ENCODE assay signal across 18 cellular contexts in the genomic region with DNA sequence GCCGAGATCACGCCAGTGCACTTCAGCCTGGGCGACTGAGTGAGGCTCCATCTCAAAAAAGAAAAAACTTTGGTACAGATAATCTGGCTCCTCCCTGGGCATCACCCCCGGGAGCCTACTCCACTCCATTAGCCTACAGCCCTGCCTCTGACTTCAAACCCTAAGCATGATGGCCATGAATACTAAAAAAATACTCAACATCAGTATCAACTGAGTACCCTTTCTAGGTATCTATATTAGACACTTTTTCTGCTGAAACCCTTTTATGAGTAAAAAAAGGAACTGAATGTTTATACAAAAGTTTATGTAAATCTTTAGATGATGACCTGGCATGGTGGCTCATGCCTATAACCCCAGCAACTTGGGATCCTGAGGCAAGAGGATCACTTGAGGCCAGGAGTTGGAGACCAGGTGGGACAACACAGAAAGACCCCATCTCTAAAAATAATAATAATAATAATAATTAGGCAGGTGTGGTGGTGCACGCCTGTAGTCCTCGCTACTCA. TPM values are rescaled to one million over a fixed set of nuclear protein-coding genes. Genes with fewer than 3 reads are reported as not detected.
DNase-seq lines count a peak whose midpoint lies in the region; ATAC-seq and TF ChIP-seq lines count a peak whose summit lies in the region.
"Had no signal": no experiment of that assay in that cellular context is flagged by ENCODE, and none has a peak within 500 bp of the region (broad histone marks: within the 10 kb centered on the region; RNA-seq: fewer than 3 reads in every experiment).

No MANE protein-coding gene starts in this region.

- TF ChIP-seq CTCF in OCI-LY3 (IDR thresholded peaks at IDR 0.05; ENCODE audit: low read depth, low read length) (no peak), RWPE1 (conservative IDR thresholded peaks at IDR 0.05; ENCODE audit: low read depth) (no peak)

- H2AFZ ChIP-seq in OCI-LY3 (ENCODE audit: low read depth, low read length), result no peak overlapping the region
- H2AFZ ChIP-seq: GM23248 had no signal

- H3K9me3 Mint-ChIP-seq in memory B cell, result no peaks in the 10 kb centered on the region
- H3K9me3 Mint-ChIP-seq: CD8-positive, alpha-beta T cell had no signal

- H3K27ac Mint-ChIP-seq in memory B cell, result no peak overlapping the region
- H3K27ac Mint-ChIP-seq: B cell had no signal

- no peaks in the 10 kb centered on the region for H3K79me2 ChIP-seq in OCI-LY3 (ENCODE audit: low read length)

- peak; percentile 4 for DNase-seq in activated CD8-positive, alpha-beta memory T cell treated with anti-CD3 and anti-CD28 coated beads, Interleukin-2, amount 50 U/mL, for 48 hours
- DNase-seq in activated CD8-positive, alpha-beta memory T cell treated with anti-CD3 and anti-CD28 coated beads for 24 hours, result no peak
- DNase-seq in memory B cell (ENCODE audit: low spot score in 2 of 2), result no peak
- DNase-seq in ureter (ENCODE audit: low spot score), result no peak
- DNase-seq in RWPE1 (ENCODE audit: low spot score), result no peak
- no peak for DNase-seq in SW 1271 (lab: John Stamatoyannopoulos, UW)
- DNase-seq: Calu3; CD8-positive, alpha-beta T cell; DMS79 treated with DMSO at 0.1 percent for 48 hours; GF-D8; GM23248 had no signal

- H3K4me3 ChIP-seq in OCI-LY3 (ENCODE audit: low read length), result no peak overlapping the region
- H3K4me3 ChIP-seq: BLaER1 treated with 17β-estradiol and CSF1 and Interleukin-3, amounts not matched to agents 10 nM and 100 nM; GM23248; HAP-1 had no signal

- H3K36me3 Mint-ChIP-seq in memory B cell, result no peaks in the 10 kb centered on the region
- H3K36me3 Mint-ChIP-seq: CD8-positive, alpha-beta T cell had no signal

- peaks cover 23% of the 10 kb centered on the region for H3K4me1 ChIP-seq in OCI-LY3 (ENCODE audit: low read length)
- H3K4me1 ChIP-seq: HAP-1 had no signal

- no peaks in the 10 kb centered on the region for H3K9me3 ChIP-seq in OCI-LY3 (ENCODE audit: insufficient read depth, low read length)
- H3K9me3 ChIP-seq: BLaER1 treated with 17β-estradiol and CSF1 and Interleukin-3, amounts not matched to agents 10 nM and 100 nM; HAP-1 had no signal

- H3K4me3 Mint-ChIP-seq in memory B cell, result no peak overlapping the region
- H3K4me3 Mint-ChIP-seq: B cell; CD8-positive, alpha-beta T cell had no signal

- H3K4me2 ChIP-seq in OCI-LY3 (ENCODE audit: low read length), result peak overlapping the region; percentile 22; the same call in 1 of the 2 replicates

- POLR2A ChIA-PET in RWPE1 (lab: Yijun Ruan, JAX; ENCODE audit: low non-redundant PET), result no interaction called here

- peaks cover 4% of the 10 kb centered on the region for H3K27me3 Mint-ChIP-seq in memory B cell
- H3K27me3 Mint-ChIP-seq: B cell had no signal

- H3K9ac ChIP-seq in OCI-LY3 (ENCODE audit: low read length), result no peak overlapping the region
- H3K9ac ChIP-seq: BLaER1 treated with 17β-estradiol and CSF1 and Interleukin-3, amounts not matched to agents 10 nM and 100 nM; GM23248 had no signal

- H3K27ac ChIP-seq in OCI-LY3 (ENCODE audit: low read length) (peak overlapping the region; percentile 33; the same call in 1 of the 2 replicates), RWPE1 (no peak overlapping the region)
- H3K27ac ChIP-seq: BLaER1 treated with 17β-estradiol and CSF1 and Interleukin-3, amounts not matched to agents 10 nM and 100 nM; GM23248 had no signal

- peaks cover 47% of the 10 kb centered on the region for H3K36me3 ChIP-seq in OCI-LY3 (replicated peaks; ENCODE audit: low read depth, low read length)

- H3K27me3 ChIP-seq in OCI-LY3 (ENCODE audit: low read depth, low read length), result no peaks in the 10 kb centered on the region
- H3K27me3 ChIP-seq: BLaER1 treated with 17β-estradiol and CSF1 and Interleukin-3, amounts not matched to agents 10 nM and 100 nM had no signal

- peaks cover 4% of the 10 kb centered on the region for H3K4me1 Mint-ChIP-seq in memory B cell

- no peaks in the 10 kb centered on the region for H4K20me1 ChIP-seq in OCI-LY3 (ENCODE audit: insufficient read depth, low read length)
- H4K20me1 ChIP-seq: BLaER1 treated with 17β-estradiol and CSF1 and Interleukin-3, amounts not matched to agents 10 nM and 100 nM had no signal

- CTCF ChIA-PET in RWPE1 (lab: Yijun Ruan, JAX), result interaction anchor here (0.7 kb wide), 1 partner anchor 81 kb away, joined by 3 read pairs; no protein-coding TSS in a partner anchor

- ATAC-seq in memory B cell (ENCODE audit: low read depth), result peak; percentile 15
- ATAC-seq: CD8-positive, alpha-beta T cell had no signal

RNA-seq across cellular contexts. Expression of a gene that starts 6.9 kb away (rescaled TPM):
- total RNA-seq in ureter, result 1.1 TPM
- total RNA-seq: B cell, GM23248 had no signal

RNA-seq across cellular contexts. Expression of a gene that starts 19.9 kb away (rescaled TPM):
- total RNA-seq in ureter, result not detected
- total RNA-seq: A172; B cell; Calu3; CD8-positive, alpha-beta T cell; GM23248; H4; HT-29 had no signal

RNA-seq across cellular contexts. Expression of a gene that starts 43.5 kb away (rescaled TPM):
- total RNA-seq in ureter, result 12.1 TPM
- total RNA-seq: A172, GM23248, H4, HT-29 had no signal

RNA-seq across cellular contexts. Expression of a gene that starts 55.0 kb away (rescaled TPM):
- 0.21 TPM for total RNA-seq in ureter
- total RNA-seq: A172, B cell, Calu3, GM23248, H4, HT-29 had no signal

RNA-seq across cellular contexts. Expression of a gene that starts 57.6 kb away (rescaled TPM):
- 1.6 TPM for total RNA-seq in ureter
- total RNA-seq: A172; B cell; Calu3; CD8-positive, alpha-beta T cell; GM23248; H4; HT-29 had no signal
